11 cellular contexts compared by ENCODE assay signal in genomic region chr5:127572930-127573329, GRCh38. TPM values are rescaled to one million over a fixed set of nuclear protein-coding genes. Genes with fewer than 3 reads are reported as not detected.
DNase-seq lines count a peak whose midpoint lies in the region; ATAC-seq, FAIRE-seq and TF ChIP-seq lines count a peak whose summit lies in the region.
"Had no signal": no experiment of that assay in that cellular context is flagged by ENCODE, and none has a peak within 500 bp of the region (broad histone marks: within the 10 kb centered on the region; RNA-seq: fewer than 3 reads in every experiment).

No MANE protein-coding gene starts in this region.

- intact Hi-C loops in PC-3 (cut with micrococcal nuclease) (no loop called here), dorsolateral prefrontal cortex (cut with DNase I) (no loop called here), adrenal gland (cut with DNase I) (no loop called here)

- peak overlapping the region; percentile 17; the same call in 1 of the 2 replicates for H3K4me2 ChIP-seq in BLaER1
- no peak overlapping the region for H3K4me2 ChIP-seq in PC-3 (ENCODE audit: low read length)

- no peak overlapping the region for H3K27ac ChIP-seq in BLaER1
- H3K27ac ChIP-seq in PC-3 (ENCODE audit: low read length): no peak overlapping the region
- no peak overlapping the region for H3K27ac ChIP-seq in dorsolateral prefrontal cortex
- no peak overlapping the region for H3K27ac ChIP-seq in adrenal gland
- H3K27ac ChIP-seq: colonic mucosa had no signal

- H3K4me3 ChIP-seq in BLaER1 (no peak overlapping the region), PC-3 (ENCODE audit: low read length) (no peak overlapping the region), fibroblast of pulmonary artery (replicated peaks; ENCODE audit: low read depth, low read length) (no peak overlapping the region), dorsolateral prefrontal cortex (no peak overlapping the region), adrenal gland (no peak overlapping the region)
- H3K4me3 ChIP-seq: colonic mucosa had no signal

- H4K20me1 ChIP-seq in BLaER1: no peaks in the 10 kb centered on the region
- no peaks in the 10 kb centered on the region for H4K20me1 ChIP-seq in PC-3 (ENCODE audit: low read length)

- no peaks in the 10 kb centered on the region for H3K27me3 ChIP-seq in BLaER1
- peaks cover 8% of the 10 kb centered on the region; the same call in 1 of the 2 replicates for H3K27me3 ChIP-seq in PC-3 (ENCODE audit: low read length)
- peaks cover 0 to 3% (median 0%) of the 10 kb centered on the region in 45 donors for H3K27me3 ChIP-seq in dorsolateral prefrontal cortex
- H3K27me3 ChIP-seq in adrenal gland: no peaks in the 10 kb centered on the region
- H3K27me3 ChIP-seq: colonic mucosa had no signal

- WGBS in adrenal gland, 4 donors: 86 to 100% (median 90%) methylated on average over 2 of the region's 2 CpGs

- peak; percentile 63 for TF ChIP-seq CTCF in PC-3 (conservative IDR thresholded peaks at IDR 0.05; ENCODE audit: low read depth, low read length)
- peak; percentile 36 for TF ChIP-seq CTCF in fibroblast of pulmonary artery (IDR thresholded peaks at IDR 0.05; ENCODE audit: low read length, missing control alignments)
- peak in 1 of 56 donors; percentile 19 for TF ChIP-seq CTCF in dorsolateral prefrontal cortex (IDR thresholded peaks at IDR 0.05 in 54 of 56, conservative IDR thresholded peaks at IDR 0.05 in 2 of 56; ENCODE audit: low read depth in 1 of 56, partially characterized antibody in 56 of 56)
- TF ChIP-seq CTCF in adrenal gland (IDR thresholded peaks at IDR 0.05): no peak

- POLR2A ChIA-PET in PC-3 (lab: Charles Lee; ENCODE audit: unreplicated experiment): no interaction called here

- peaks cover 37% of the 10 kb centered on the region for H3K9me3 ChIP-seq in BLaER1
- H3K9me3 ChIP-seq in PC-3 (ENCODE audit: low read length): 0 out of 2 replicates have a peak, but pooled peaks cover 3% of the 10 kb centered on the region
- no peaks in the 10 kb centered on the region for H3K9me3 ChIP-seq in adrenal gland (replicated peaks in 1 of 3)
- H3K9me3 ChIP-seq: colonic mucosa had no signal

- H3K4me1 ChIP-seq in BLaER1: no peaks in the 10 kb centered on the region
- H3K4me1 ChIP-seq in PC-3 (ENCODE audit: insufficient read depth, low read length): no peaks in the 10 kb centered on the region
- H3K4me1 ChIP-seq in adrenal gland (replicated peaks in 1 of 2): no peaks in the 10 kb centered on the region
- H3K4me1 ChIP-seq: colonic mucosa had no signal

- TF ChIP-seq POLR2A in GM12892 (IDR thresholded peaks at IDR 0.05; ENCODE audit: low read depth, low read length) (no peak), adrenal gland (IDR thresholded peaks at IDR 0.05) (no peak)

- no peak for DNase-seq in GM12892 (ENCODE audit: insufficient read length)
- DNase-seq in PC-3: peak; percentile 28
- peak; percentile 16 for DNase-seq in fibroblast of pulmonary artery (ENCODE audit: low read depth)
- DNase-seq in dorsolateral prefrontal cortex: no peak
- no peak for DNase-seq in adrenal gland
- DNase-seq: colonic mucosa, occipital lobe had no signal

- H3K36me3 ChIP-seq in BLaER1: no peaks in the 10 kb centered on the region
- no peaks in the 10 kb centered on the region for H3K36me3 ChIP-seq in PC-3 (ENCODE audit: low read depth, low read length)
- H3K36me3 ChIP-seq in adrenal gland (replicated peaks in 1 of 2): no peaks in the 10 kb centered on the region
- H3K36me3 ChIP-seq: colonic mucosa had no signal

- no peaks in the 10 kb centered on the region for H3K79me2 ChIP-seq in PC-3 (ENCODE audit: low read length)

- CTCF ChIA-PET in PC-3 (lab: Charles Lee): interaction anchor here (0.6 kb wide), 1 partner anchor 302 kb away, joined by 4 read pairs; no protein-coding TSS in a partner anchor

- H2AFZ ChIP-seq in PC-3 (ENCODE audit: low read length): no peak overlapping the region

- no TSS peak for BruUV-seq in PC-3 (replicated peaks; lab: Mats Ljungman, UMichigan)

- H3K9me2 ChIP-seq in PC-3 (replicated peaks; ENCODE audit: low read length): no peaks in the 10 kb centered on the region

- no peak overlapping the region for H3K9ac ChIP-seq in BLaER1
- no peak overlapping the region for H3K9ac ChIP-seq in PC-3 (ENCODE audit: low read length)

- ATAC-seq in PC-3 (no peak; the same call in 1 of the 2 replicates), GM18858 (IDR thresholded peaks at IDR 0.05; ENCODE audit: unreplicated experiment) (no peak), HG03571 (IDR thresholded peaks at IDR 0.05; ENCODE audit: unreplicated experiment) (no peak)
- ATAC-seq: Right ventricle myocardium inferior had no signal

- peak; percentile 60 for FAIRE-seq in GM12892 (lab: Jason Lieb, UNC)

- H3F3A ChIP-seq in PC-3 (ENCODE audit: low read length, unreplicated experiment): no peaks in the 10 kb centered on the region

RNA-seq across cellular contexts. Expression of gene PRRC1, which starts 55.5 kb away (rescaled TPM):
- polyA plus RNA-seq in GM12892 (2012; ENCODE audit: missing spikeins): 27.3 TPM
- 51.9 and 56.4 TPM in 2 replicates for total RNA-seq in PC-3 (2014; rRNA removed)
- 10 to 100 TPM; 11.9 to 27.5 (median 20.0) TPM for total RNA-seq in dorsolateral prefrontal cortex
- 10 to 100 TPM; 21.0 to 81.4 (median 47.8) TPM for total RNA-seq in adrenal gland
- 100 to 1,000 TPM in 1 of 3 donors, 10 to 100 TPM in 2; 19.1 to 128 (median 25.6) TPM for polyA plus RNA-seq in adrenal gland

Comparison
In these comparisons a context has a peak if more than half of its experiments do, and no peak if none do; other contexts are left out.
1. DNase-seq: peak in PC-3 (single experiment) and fibroblast of pulmonary artery (single experiment); none in GM12892 (single experiment), dorsolateral prefrontal cortex (0 of 10) and adrenal gland (0 of 7).
2. CTCF ChIP-seq: peak in PC-3 (single experiment) and fibroblast of pulmonary artery (single experiment); none in adrenal gland (0 of 6).